1 cellular context compared by ENCODE assay signal in genomic region chr10:46581997-46582396, GRCh38. TPM values are rescaled to one million over a fixed set of nuclear protein-coding genes. Genes with fewer than 3 reads are reported as not detected.
"Had no signal": no experiment of that assay in that cellular context is flagged by ENCODE, and none has a peak within 500 bp of the region (broad histone marks: within the 10 kb centered on the region; RNA-seq: fewer than 3 reads in every experiment).

No MANE protein-coding gene starts in this region.

RNA-seq across cellular contexts. Expression of gene SYT15, which starts 3.1 kb away (rescaled TPM):
- total RNA-seq: G401 had no signal

RNA-seq across cellular contexts. Expression of gene GPRIN2, which starts 25.5 kb away (rescaled TPM):
- total RNA-seq: G401 had no signal
